Comparison of ENCODE assay signal across 9 cellular contexts in genomic region chr5:35230043-35230611, GRCh38. TPM values are rescaled to one million over a fixed set of nuclear protein-coding genes. Genes with fewer than 3 reads are reported as not detected.
DNase-seq lines count a peak whose midpoint lies in the region; ATAC-seq and TF ChIP-seq lines count a peak whose summit lies in the region.
"Had no signal": no experiment of that assay in that cellular context is flagged by ENCODE, and none has a peak within 500 bp of the region (broad histone marks: within the 10 kb centered on the region; RNA-seq: fewer than 3 reads in every experiment).

TSS of gene PRLR (minus strand) at chr5:35230487. CDS start at chr5:35089620, 140,867 bp downstream.

- H3F3A ChIP-seq in neural cell (ENCODE audit: insufficient read depth, low read length, poor library complexity, severe bottlenecking) = no peaks in the 10 kb centered on the region

- DNase-seq in NCI-H524 (lab: John Stamatoyannopoulos, UW) (peak; percentile 27 to 32), NCI-H524 treated with DMSO at 0.1 percent for 48 hours (lab: John Stamatoyannopoulos, UW) (no peak), SW480 (ENCODE audit: low spot score) (peak; percentile 36), fibroblast of peridontal ligament (ENCODE audit: extremely low read depth) (peak; percentile 12), putamen (ENCODE audit: low spot score) (no peak)
- no peak for DNase-seq in NK-92 treated with Interleukin-12 subunit alpha and Interleukin-12 subunit beta, amount 100 ng/mL, for 24 hours (lab: John Stamatoyannopoulos, UW)

- TF ChIP-seq CTCF in neural cell (IDR thresholded peaks at IDR 0.05; ENCODE audit: poor library complexity, severe bottlenecking) = no peak

- no peaks in the 10 kb centered on the region for H3K79me2 ChIP-seq in neural cell (replicated peaks; ENCODE audit: insufficient read depth, low read length)

- H2AFZ ChIP-seq in neural cell (ENCODE audit: low read depth, low read length) = no peak within 1 kb of the TSS

- ATAC-seq in HG02943 (IDR thresholded peaks at IDR 0.05; ENCODE audit: low read depth, unreplicated experiment) = peak; percentile 18

- no peaks in the 10 kb centered on the region for H3K9me2 ChIP-seq in neural cell (ENCODE audit: insufficient read depth, low read length)

- peak within 1 kb of the TSS; percentile 66 for H3K4me3 ChIP-seq in neural cell (ENCODE audit: low read length)

- TF ChIP-seq RAD21 in neural cell (conservative IDR thresholded peaks at IDR 0.05) = no peak

- peak within 1 kb of the TSS; percentile 47 for H3K9ac ChIP-seq in neural cell (ENCODE audit: low read length)
- H3K9ac ChIP-seq: BLaER1 treated with 17β-estradiol and CSF1 and Interleukin-3, amounts not matched to agents 10 nM and 100 nM had no signal

- TF ChIP-seq EP300 in neural cell (conservative IDR thresholded peaks at IDR 0.05; ENCODE audit: poor library complexity, severe bottlenecking) = no peak

- H3K27me3 ChIP-seq in neural cell (ENCODE audit: insufficient read depth, low read depth, low read length) = peaks cover 26% of the 10 kb centered on the region

- no peak within 1 kb of the TSS for H3K27ac ChIP-seq in neural cell (ENCODE audit: low read length)
- H3K27ac ChIP-seq: BLaER1 treated with 17β-estradiol and CSF1 and Interleukin-3, amounts not matched to agents 10 nM and 100 nM had no signal

- no peaks in the 10 kb centered on the region for H3K36me3 ChIP-seq in neural cell (ENCODE audit: insufficient read depth, low read length)
- H3K36me3 ChIP-seq: BLaER1 treated with 17β-estradiol and CSF1 and Interleukin-3, amounts not matched to agents 10 nM and 100 nM had no signal

- H4K20me1 ChIP-seq in neural cell (ENCODE audit: insufficient read depth) = no peaks in the 10 kb centered on the region

- H3K4me2 ChIP-seq in neural cell (ENCODE audit: low read length) = peak within 1 kb of the TSS; percentile 52

- H3K9me3 ChIP-seq in neural cell (ENCODE audit: low read length) = no peaks in the 10 kb centered on the region

TF ChIP-seq in neural cell, 6 proteins besides CTCF, POLR2A, EP300 and RAD21:
- TF ChIP-seq TAF1 (IDR thresholded peaks at IDR 0.05; ENCODE audit: low read depth) (no peak), POLR2AphosphoS5 (IDR thresholded peaks at IDR 0.05) (no peak), MXI1 (conservative IDR thresholded peaks at IDR 0.05; ENCODE audit: poor library complexity, severe bottlenecking) (no peak), SMC3 (conservative IDR thresholded peaks at IDR 0.05; ENCODE audit: poor library complexity) (no peak), REST (IDR thresholded peaks at IDR 0.05; ENCODE audit: borderline replicate concordance) (no peak), EZH2 (IDR thresholded peaks at IDR 0.05; ENCODE audit: borderline replicate concordance, insufficient read depth, low read length, poor library complexity, severe bottlenecking) (no peak)

RNA-seq across cellular contexts. Expression of gene PRLR, which starts in this region (rescaled TPM):
- 0.50 and 0.78 TPM in 2 replicates for polyA plus RNA-seq in neural cell
- 1.5 and 2.5 TPM in 2 replicates for polyA minus RNA-seq in neural cell

Comparison
In these comparisons a context has a peak if more than half of its experiments do, and no peak if none do; other contexts are left out.
1. DNase-seq: peak in NCI-H524 (2 of 2), SW480 (single experiment) and fibroblast of peridontal ligament (single experiment); none in NCI-H524 treated with DMSO at 0.1 percent for 48 hours (single experiment), NK-92 treated with Interleukin-12 subunit alpha and Interleukin-12 subunit beta, amount 100 ng/mL, for 24 hours (single experiment) and putamen (single experiment).